ENCODE assay signal across 8 cellular contexts in the genomic region with DNA sequence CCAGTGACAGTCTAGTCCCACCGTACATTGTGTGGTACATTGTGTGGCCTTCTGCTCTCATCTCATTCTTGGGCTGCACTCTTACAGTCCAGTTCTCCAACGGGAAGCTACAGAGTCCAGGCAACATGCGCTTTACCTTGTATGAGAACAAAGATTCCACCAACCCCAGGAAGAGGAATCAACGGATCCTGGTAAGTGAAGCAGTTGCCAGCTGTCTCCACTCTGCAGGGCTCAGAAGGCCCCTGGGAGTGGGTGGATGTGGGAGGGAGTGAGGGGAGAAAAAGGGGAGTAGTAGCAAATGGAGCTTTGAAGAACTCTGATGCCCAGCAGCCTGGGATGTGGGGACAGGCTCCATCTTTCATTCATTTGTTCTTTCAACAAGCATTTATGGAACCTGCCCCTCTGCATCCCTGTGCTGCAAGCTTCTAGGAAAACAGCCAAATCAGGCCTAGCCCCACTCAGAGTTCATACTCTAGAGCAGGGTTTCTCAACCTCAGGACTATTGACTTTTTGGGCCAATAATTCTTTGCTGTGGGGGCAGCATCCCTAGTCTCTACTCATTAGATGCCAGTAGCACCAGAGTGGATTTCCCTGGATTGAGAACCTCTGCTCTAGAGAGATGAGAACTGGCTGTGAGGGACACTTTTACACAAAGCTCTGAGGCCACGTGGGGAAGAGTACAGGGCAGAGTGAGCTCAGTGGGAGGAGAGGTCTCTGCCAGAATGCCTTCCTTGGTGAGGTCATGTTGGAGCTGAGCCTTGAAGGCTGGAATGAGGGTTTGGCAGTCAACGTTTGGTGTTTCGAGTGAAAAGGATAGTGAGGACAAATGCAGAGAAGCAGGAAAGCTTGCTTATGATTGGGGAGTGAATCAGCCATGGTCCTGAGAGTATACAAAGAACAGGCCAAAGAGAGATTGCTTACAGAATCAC. TPM values are rescaled to one million over a fixed set of nuclear protein-coding genes. Genes with fewer than 3 reads are reported as not detected.
A peak's percentile ranks its signal among the peaks of the same experiment; 100 is the strongest.
DNase-seq lines count a peak whose midpoint lies in the region; ATAC-seq lines count a peak whose summit lies in the region.

No MANE protein-coding gene starts in this region.

- peak; percentile 64 for ATAC-seq in left lobe of liver
- no peak for ATAC-seq in GM21529 (IDR thresholded peaks at IDR 0.05; ENCODE audit: unreplicated experiment)

- DNase-seq in GM03348 (ENCODE audit: low spot score): peak; percentile 88
- peak; percentile 56 for DNase-seq in NCI-H446 treated with DMSO at 0.1 percent for 48 hours (lab: John Stamatoyannopoulos, UW)
- DNase-seq in cerebellar cortex (ENCODE audit: low spot score): peak; percentile 53
- peak; percentile 80 for DNase-seq in left lobe of liver (ENCODE audit: low spot score)
- peak; percentile 30 for DNase-seq in superior temporal gyrus (ENCODE audit: extremely low spot score)
- DNase-seq in NCI-H2029 (lab: John Stamatoyannopoulos, UW): no peak
- no peak for DNase-seq in OCI-M1 (lab: John Stamatoyannopoulos, UW)

RNA-seq across cellular contexts. Expression of gene POLR1E, which starts 1.1 kb away (rescaled TPM):
- total RNA-seq in left lobe of liver: 11.8 TPM

RNA-seq across cellular contexts. Expression of gene ZBTB5, which starts 21.6 kb away (rescaled TPM):
- total RNA-seq in left lobe of liver: 5.5 TPM

Comparison
In these comparisons a context has a peak if more than half of its experiments do, and no peak if none do; other contexts are left out.
1. DNase-seq: peak in GM03348 (single experiment), NCI-H446 treated with DMSO at 0.1 percent for 48 hours (single experiment), cerebellar cortex (single experiment), left lobe of liver (single experiment) and superior temporal gyrus (single experiment); none in NCI-H2029 (single experiment) and OCI-M1 (single experiment).